Comparison of ENCODE assay signal across 1 cellular context in genomic region chr22:45493286-45493771, GRCh38.
TF ChIP-seq lines count a peak whose summit lies in the region.

No MANE protein-coding gene starts in this region.

TF ChIP-seq in HEK293, 187 proteins besides CTCF, POLR2A, EP300 and RAD21 (continued from another document):
- TF ChIP-seq, protein P1, sequence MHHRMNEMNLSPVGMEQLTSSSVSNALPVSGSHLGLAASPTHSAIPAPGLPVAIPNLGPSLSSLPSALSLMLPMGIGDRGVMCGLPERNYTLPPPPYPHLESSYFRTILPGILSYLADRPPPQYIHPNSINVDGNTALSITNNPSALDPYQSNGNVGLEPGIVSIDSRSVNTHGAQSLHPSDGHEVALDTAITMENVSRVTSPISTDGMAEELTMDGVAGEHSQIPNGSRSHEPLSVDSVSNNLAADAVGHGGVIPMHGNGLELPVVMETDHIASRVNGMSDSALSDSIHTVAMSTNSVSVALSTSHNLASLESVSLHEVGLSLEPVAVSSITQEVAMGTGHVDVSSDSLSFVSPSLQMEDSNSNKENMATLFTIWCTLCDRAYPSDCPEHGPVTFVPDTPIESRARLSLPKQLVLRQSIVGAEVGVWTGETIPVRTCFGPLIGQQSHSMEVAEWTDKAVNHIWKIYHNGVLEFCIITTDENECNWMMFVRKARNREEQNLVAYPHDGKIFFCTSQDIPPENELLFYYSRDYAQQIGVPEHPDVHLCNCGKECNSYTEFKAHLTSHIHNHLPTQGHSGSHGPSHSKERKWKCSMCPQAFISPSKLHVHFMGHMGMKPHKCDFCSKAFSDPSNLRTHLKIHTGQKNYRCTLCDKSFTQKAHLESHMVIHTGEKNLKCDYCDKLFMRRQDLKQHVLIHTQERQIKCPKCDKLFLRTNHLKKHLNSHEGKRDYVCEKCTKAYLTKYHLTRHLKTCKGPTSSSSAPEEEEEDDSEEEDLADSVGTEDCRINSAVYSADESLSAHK (tag by site-specific recombination; IDR thresholded peaks at IDR 0.05) = no peak
